32 cellular contexts compared by ENCODE assay signal in genomic region chr19:35086455-35086854, GRCh38. TPM values are rescaled to one million over a fixed set of nuclear protein-coding genes. Genes with fewer than 3 reads are reported as not detected.
DNase-seq lines count a peak whose midpoint lies in the region; ATAC-seq, FAIRE-seq and TF ChIP-seq lines count a peak whose summit lies in the region.
"Had no signal": no experiment of that assay in that cellular context is flagged by ENCODE, and none has a peak within 500 bp of the region (broad histone marks: within the 10 kb centered on the region; RNA-seq: fewer than 3 reads in every experiment).

No MANE protein-coding gene starts in this region.

- 32% methylated on average over 8 of the region's 8 CpGs for WGBS in K562 (ENCODE audit: insufficient coverage, low coverage, missing lambda C conversion rate)

- TF ChIP-seq CTCF in K562 (IDR thresholded peaks at IDR 0.05 in 2 of 3, conservative IDR thresholded peaks at IDR 0.05 in 1 of 3; ENCODE audit: insufficient read depth in 2 of 3, low read depth in 1 of 3, low read length in 3 of 3) (no peak), natural killer cell (IDR thresholded peaks at IDR 0.05) (no peak)

- H3K9ac ChIP-seq in K562 (ENCODE audit: insufficient read depth in 1 of 2, low read depth in 2 of 2, low read length in 2 of 2): no peak overlapping the region

- H4K20me1 ChIP-seq in K562 (replicated peaks; ENCODE audit: control insufficient read depth, insufficient read depth, low read length): no peaks in the 10 kb centered on the region

- no peaks in the 10 kb centered on the region for H3K9me3 Mint-ChIP-seq in natural killer cell
- H3K9me3 Mint-ChIP-seq: activated CD4-positive, alpha-beta T cell treated with anti-CD3 and anti-CD28 coated beads, Interleukin-2, amount 10 ng/mL, durations not matched to agents 24 days and 14 days; activated naive CD8-positive, alpha-beta T cell treated with anti-CD3 and anti-CD28 coated beads for 36 hours; CD14-positive monocyte had no signal

- H3K9me3 ChIP-seq in K562 (replicated peaks; ENCODE audit: control insufficient read depth, insufficient read depth, low read depth, low read length) (no peaks in the 10 kb centered on the region), SJCRH30 (replicated peaks) (no peaks in the 10 kb centered on the region)
- H3K9me3 ChIP-seq: colonic mucosa, left lung, psoas muscle, testis had no signal

- peaks cover 0 to 3% of the 10 kb centered on the region in 2 donors for H3K27me3 Mint-ChIP-seq in natural killer cell (ENCODE audit: low read depth in 2 of 2)

- peak overlapping the region; percentile 82 to 84 for H3K27ac Mint-ChIP-seq in natural killer cell
- H3K27ac Mint-ChIP-seq: activated CD4-positive, alpha-beta T cell treated with anti-CD3 and anti-CD28 coated beads, Interleukin-2, amount 10 ng/mL, durations not matched to agents 24 days and 14 days had no signal

- no peaks in the 10 kb centered on the region for H3K36me3 Mint-ChIP-seq in natural killer cell
- H3K36me3 Mint-ChIP-seq: activated naive CD8-positive, alpha-beta T cell treated with anti-CD3 and anti-CD28 coated beads for 36 hours; CD14-positive monocyte had no signal

- H3K36me3 ChIP-seq in K562 (ENCODE audit: control insufficient read depth, insufficient read depth, low read length) (no peaks in the 10 kb centered on the region), SJCRH30 (no peaks in the 10 kb centered on the region)
- H3K36me3 ChIP-seq: colonic mucosa, left lung had no signal

- ATAC-seq in K562: no peak
- ATAC-seq in natural killer cell: no peak
- ATAC-seq in stimulated activated naive CD8-positive, alpha-beta T cell treated with anti-CD3 and anti-CD28 coated beads, Interleukin-15, Interleukin-2, amounts not matched to agents 100 U/mL and 50 U/mL, for 24 hours: no peak
- ATAC-seq: left lung had no signal

- peak overlapping the region; percentile 77 for H3K4me3 Mint-ChIP-seq in natural killer cell
- H3K4me3 Mint-ChIP-seq: activated CD4-positive, alpha-beta T cell treated with anti-CD3 and anti-CD28 coated beads, Interleukin-2, amount 10 ng/mL, durations not matched to agents 24 days and 14 days; activated naive CD8-positive, alpha-beta T cell treated with anti-CD3 and anti-CD28 coated beads for 36 hours; CD14-positive monocyte; H9 had no signal

- H3K9me1 ChIP-seq in K562 (ENCODE audit: control insufficient read depth, insufficient read depth, low read length): no peaks in the 10 kb centered on the region

- CTCF ChIA-PET in K562 (lab: Yijun Ruan, JAX; ENCODE audit: low intra/inter-chr PET ratio): no interaction called here

- TF ChIP-seq POLR2A in K562 (conservative IDR thresholded peaks at IDR 0.05): no peak

- FAIRE-seq in K562 (lab: Jason Lieb, UNC): no peak
- FAIRE-seq: bronchial epithelial cell, D721Med, urothelium cell line had no signal

- TF ChIP-seq RAD21 in K562 (CRISPR knock-in tag; conservative IDR thresholded peaks at IDR 0.05 in 1 of 2, IDR thresholded peaks at IDR 0.05 in 1 of 2): no peak

- intact Hi-C loops in K562 (cut with micrococcal nuclease) (no loop called here), natural killer cell (cut with micrococcal nuclease) (no loop called here)

- peak overlapping the region; percentile 14; the same call in 1 of the 2 replicates for H2AFZ ChIP-seq in K562 (ENCODE audit: low read depth, low read length)

- no peaks in the 10 kb centered on the region for H3K79me2 ChIP-seq in K562 (ENCODE audit: control insufficient read depth, insufficient read depth, low read length)

- H3K4me1 ChIP-seq in K562 (replicated peaks in 1 of 2; ENCODE audit: control insufficient read depth in 2 of 2, insufficient read depth in 2 of 2, low read length in 2 of 2) (peaks cover 3 to 24% of the 10 kb centered on the region in 2 experiments; a peak in 3 of 5 replicates), SJCRH30 (peaks cover 9% of the 10 kb centered on the region; the same call in 1 of the 2 replicates)
- H3K4me1 ChIP-seq: colonic mucosa had no signal

- peaks cover 0 to 4% of the 10 kb centered on the region in 2 experiments; a peak in 1 of 5 replicates for H3K27me3 ChIP-seq in K562 (ENCODE audit: control insufficient read depth in 2 of 2, insufficient read depth in 2 of 2, low read length in 2 of 2)
- no peaks in the 10 kb centered on the region for H3K27me3 ChIP-seq in SJCRH30
- H3K27me3 ChIP-seq: colonic mucosa, testis had no signal

- in situ Hi-C loops in K562 (cut with MboI): no loop called here

- POLR2A ChIA-PET in K562 (lab: Yijun Ruan, JAX): interaction anchor here (1.0 to 1.4 kb wide), 3 partner anchors 12 to 231 kb away, joined by 3 to 5 read pairs (median 3); no protein-coding TSS in a partner anchor

- no peak overlapping the region for H3K4me2 ChIP-seq in K562 (ENCODE audit: insufficient read depth, low read length)

- no peak overlapping the region for H3K27ac ChIP-seq in K562 (ENCODE audit: extremely low read depth, low read depth, low read length)
- peak overlapping the region; percentile 46 for H3K27ac ChIP-seq in temporal lobe (ENCODE audit: low read depth, low read length)
- H3K27ac ChIP-seq in SJCRH30: no peak overlapping the region
- H3K27ac ChIP-seq: 22Rv1, colonic mucosa, left lung, psoas muscle, testis, VCaP had no signal

- no peak for TF ChIP-seq EP300 in K562 (IDR thresholded peaks at IDR 0.05; ENCODE audit: low read length)

- peaks cover 17 to 18% of the 10 kb centered on the region in 2 donors for H3K4me1 Mint-ChIP-seq in natural killer cell
- H3K4me1 Mint-ChIP-seq: activated CD4-positive, alpha-beta T cell treated with anti-CD3 and anti-CD28 coated beads, Interleukin-2, amount 10 ng/mL, durations not matched to agents 24 days and 14 days had no signal

- H3K4me3 ChIP-seq in K562: no peak overlapping the region
- H3K4me3 ChIP-seq in SJCRH30: no peak overlapping the region
- H3K4me3 ChIP-seq: colonic mucosa, left lung, psoas muscle, testis had no signal

- DNase-seq in DMS 273 (lab: John Stamatoyannopoulos, UW; ENCODE audit: unreplicated experiment) (peak; percentile 17), DMS 273 treated with DMSO at 0.1 percent for 48 hours (lab: John Stamatoyannopoulos, UW) (no peak), K562 (ENCODE audit: extremely low read depth in 1 of 4, low spot score in 3 of 4) (no peak), natural killer cell (no peak), SJCRH30 (no peak)
- DNase-seq in activated T-cell treated with anti-CD3 and anti-CD28 coated beads, Interleukin-2, amount 50 U/mL, for 1 hour: no peak
- no peak for DNase-seq in stimulated activated naive CD8-positive, alpha-beta T cell treated with anti-CD3 and anti-CD28 coated beads, Interleukin-15, Interleukin-2, amounts not matched to agents 100 U/mL and 50 U/mL, for 24 hours
- DNase-seq: activated CD4-positive, alpha-beta T cell treated with anti-CD3 and anti-CD28 coated beads, Interleukin-2, amount 10 ng/mL, durations not matched to agents 24 days and 14 days; activated effector memory CD4-positive, alpha-beta T cell treated with anti-CD3 and anti-CD28 coated beads, Interleukin-2, amount 50 U/mL, for 16 hours; activated naive CD8-positive, alpha-beta T cell treated with anti-CD3 and anti-CD28 coated beads for 36 hours; aorta; colonic mucosa; effector CD8-positive, alpha-beta T cell; glutamatergic neuron; H9; mesendoderm; NCI-H1694; SIG-M5; stimulated activated naive CD4-positive, alpha-beta T cell; T1000; testis had no signal

- no TSS peak for BruUV-seq in K562 (replicated peaks; lab: Mats Ljungman, UMichigan)

RNA-seq across cellular contexts. Expression of gene FXYD3, which starts 29.2 kb away (rescaled TPM):
- total RNA-seq in K562 (2011; cell fraction: chromatin; rRNA removed; ENCODE audit: low replicate concordance): not detected in 2 replicates
- not detected in 2 replicates for total RNA-seq in K562 (2011; cell fraction: nucleolus; rRNA removed)
- not detected in 2 replicates for total RNA-seq in K562 (2011; cell fraction: nucleoplasm; rRNA removed)
- total RNA-seq in K562 (2014; rRNA removed) (not detected in 2 replicates), K562 (2014; rRNA removed; fragmentation: Illumina TruSeq; extraction: Trizol) (not detected in 2 replicates), K562 (2015; rRNA removed; fragmentation: Illumina TruSeq; extraction: Trizol) (not detected in 2 replicates), K562 (2021) (0.24 and 0.60 TPM in 2 replicates), natural killer cell (not detected), temporal lobe (not detected)
- polyA plus RNA-seq in K562 (2011; rRNA removed) (not detected in 2 replicates), K562 (2014; fragmentation: Illumina TruSeq; extraction: Trizol) (not detected in 2 replicates), K562 (2014; fragmentation: Nextera tagmentation; extraction: Ambion mirVana) (not detected), K562 (2014; rRNA removed) (not detected in 2 replicates)
- polyA plus RNA-seq in K562 (2011; cell fraction: cytosol; rRNA removed): not detected in 2 replicates
- polyA plus RNA-seq in K562 (2011; cell fraction: nucleus; rRNA removed): not detected in 2 replicates
- 0.16 TPM in 1 of 2 replicates, not detected in the other for polyA plus RNA-seq in K562 (2012)
- not detected in 2 replicates for polyA minus RNA-seq in K562 (2011; rRNA and poly(A)+ RNA removed)
- polyA minus RNA-seq in K562 (2011; cell fraction: cytosol; rRNA and poly(A)+ RNA removed): not detected in 2 replicates
- polyA minus RNA-seq in K562 (2011; cell fraction: nucleus; rRNA and poly(A)+ RNA removed): not detected in 2 replicates
- total RNA-seq in SJCRH30 (2014; rRNA removed; shearing (Covaris generic)): not detected in 2 replicates
- total RNA-seq: activated CD4-positive, alpha-beta T cell treated with anti-CD3 and anti-CD28 coated beads, Interleukin-2, amount 10 ng/mL, durations not matched to agents 24 days and 14 days; activated CD8-positive, alpha-beta memory T cell treated with anti-CD3 and anti-CD28 coated beads for 36 hours; activated naive CD8-positive, alpha-beta T cell treated with anti-CD3 and anti-CD28 coated beads for 36 hours; epithelial cell of proximal tubule; psoas muscle had no signal
- polyA plus RNA-seq: CD14-positive monocyte had no signal

RNA-seq across cellular contexts. Expression of gene HPN, which starts 44.9 kb away (rescaled TPM):
- 0.30 and 0.74 TPM in 2 replicates for total RNA-seq in K562 (2011; cell fraction: chromatin; rRNA removed; ENCODE audit: low replicate concordance)
- total RNA-seq in K562 (2011; cell fraction: nucleolus; rRNA removed): 0.26 and 0.67 TPM in 2 replicates
- total RNA-seq in K562 (2011; cell fraction: nucleoplasm; rRNA removed): 0.59 and 0.99 TPM in 2 replicates
- not detected in 2 replicates for total RNA-seq in K562 (2014; rRNA removed)
- not detected in 2 replicates for total RNA-seq in K562 (2014; rRNA removed; fragmentation: Illumina TruSeq; extraction: Trizol)
- total RNA-seq in K562 (2015; rRNA removed; fragmentation: Illumina TruSeq; extraction: Trizol): 0.15 TPM in 1 of 2 replicates, not detected in the other
- total RNA-seq in K562 (2021): 0.20 and 0.36 TPM in 2 replicates
- 0.10 and 0.11 TPM in 2 replicates for polyA plus RNA-seq in K562 (2011; rRNA removed)
- polyA plus RNA-seq in K562 (2011; cell fraction: cytosol; rRNA removed): 0.09 and 0.12 TPM in 2 replicates
- polyA plus RNA-seq in K562 (2011; cell fraction: nucleus; rRNA removed): 0.63 and 1.3 TPM in 2 replicates
- 0.10 and 1.7 TPM in 2 replicates for polyA plus RNA-seq in K562 (2012)
- not detected in 2 replicates for polyA plus RNA-seq in K562 (2014; fragmentation: Illumina TruSeq; extraction: Trizol)
- polyA plus RNA-seq in K562 (2014; fragmentation: Nextera tagmentation; extraction: Ambion mirVana): not detected
- not detected in 2 replicates for polyA plus RNA-seq in K562 (2014; rRNA removed)
- not detected in 2 replicates for polyA minus RNA-seq in K562 (2011; rRNA and poly(A)+ RNA removed)
- polyA minus RNA-seq in K562 (2011; cell fraction: cytosol; rRNA and poly(A)+ RNA removed): not detected in 2 replicates
- polyA minus RNA-seq in K562 (2011; cell fraction: nucleus; rRNA and poly(A)+ RNA removed): 0.27 and 0.56 TPM in 2 replicates
- total RNA-seq in natural killer cell: not detected
- total RNA-seq in temporal lobe: not detected
- not detected in 2 replicates for total RNA-seq in SJCRH30 (2014; rRNA removed; shearing (Covaris generic))
- total RNA-seq: activated CD8-positive, alpha-beta memory T cell treated with anti-CD3 and anti-CD28 coated beads for 36 hours; bronchial epithelial cell had no signal
- polyA plus RNA-seq: aorta, CD14-positive monocyte had no signal

RNA-seq across cellular contexts. Expression of gene LGI4, which starts 48.4 kb away (rescaled TPM):
- 1.9 TPM in 2 replicates for total RNA-seq in K562 (2011; cell fraction: chromatin; rRNA removed; ENCODE audit: low replicate concordance)
- 0.67 and 0.92 TPM in 2 replicates for total RNA-seq in K562 (2011; cell fraction: nucleolus; rRNA removed)
- total RNA-seq in K562 (2011; cell fraction: nucleoplasm; rRNA removed): 0.88 and 0.92 TPM in 2 replicates
- total RNA-seq in K562 (2014; rRNA removed) (0.14 TPM in 1 of 2 replicates, not detected in the other), K562 (2014; rRNA removed; fragmentation: Illumina TruSeq; extraction: Trizol) (not detected in 2 replicates), K562 (2015; rRNA removed; fragmentation: Illumina TruSeq; extraction: Trizol) (not detected in 2 replicates), K562 (2021) (0.24 TPM in 1 of 2 replicates, not detected in the other), natural killer cell (under 1 TPM in 2 of 3 donors, not detected in 1; 0.49 to 0.72 TPM), temporal lobe (5.2 TPM)
- polyA plus RNA-seq in K562 (2011; rRNA removed) (0.29 and 0.73 TPM in 2 replicates), K562 (2014; fragmentation: Illumina TruSeq; extraction: Trizol) (0.30 and 0.33 TPM in 2 replicates), K562 (2014; fragmentation: Nextera tagmentation; extraction: Ambion mirVana) (not detected), K562 (2014; rRNA removed) (0.21 and 1.1 TPM in 2 replicates)
- polyA plus RNA-seq in K562 (2011; cell fraction: cytosol; rRNA removed): 0.16 and 0.37 TPM in 2 replicates
- 3.1 and 4.6 TPM in 2 replicates for polyA plus RNA-seq in K562 (2011; cell fraction: nucleus; rRNA removed)
- polyA plus RNA-seq in K562 (2012): 0.35 and 1.6 TPM in 2 replicates
- not detected in 2 replicates for polyA minus RNA-seq in K562 (2011; rRNA and poly(A)+ RNA removed)
- not detected in 2 replicates for polyA minus RNA-seq in K562 (2011; cell fraction: cytosol; rRNA and poly(A)+ RNA removed)
- polyA minus RNA-seq in K562 (2011; cell fraction: nucleus; rRNA and poly(A)+ RNA removed): 0.54 TPM in 1 of 2 replicates, not detected in the other
- total RNA-seq in SJCRH30 (2014; rRNA removed; shearing (Covaris generic)): not detected in 2 replicates
- total RNA-seq: activated CD8-positive, alpha-beta memory T cell treated with anti-CD3 and anti-CD28 coated beads for 36 hours; activated naive CD8-positive, alpha-beta T cell treated with anti-CD3 and anti-CD28 coated beads for 36 hours; bronchial epithelial cell; epithelial cell of proximal tubule had no signal
- polyA plus RNA-seq: CD14-positive monocyte had no signal

RNA-seq across cellular contexts. Expression of gene FXYD1, which starts 52.2 kb away (rescaled TPM):
- total RNA-seq in K562 (2011; cell fraction: chromatin; rRNA removed; ENCODE audit: low replicate concordance): 0.67 TPM in 1 of 2 replicates, not detected in the other
- total RNA-seq in K562 (2011; cell fraction: nucleolus; rRNA removed): 0.50 TPM in 1 of 2 replicates, not detected in the other
- not detected in 2 replicates for total RNA-seq in K562 (2011; cell fraction: nucleoplasm; rRNA removed)
- 2.3 and 2.4 TPM in 2 replicates for total RNA-seq in K562 (2014; rRNA removed)
- not detected in 2 replicates for total RNA-seq in K562 (2014; rRNA removed; fragmentation: Illumina TruSeq; extraction: Trizol)
- total RNA-seq in K562 (2015; rRNA removed; fragmentation: Illumina TruSeq; extraction: Trizol): 0.60 and 1.3 TPM in 2 replicates
- 1.7 and 2.7 TPM in 2 replicates for total RNA-seq in K562 (2021)
- 0.40 and 0.66 TPM in 2 replicates for polyA plus RNA-seq in K562 (2011; rRNA removed)
- 0.16 TPM in 1 of 2 replicates, not detected in the other for polyA plus RNA-seq in K562 (2011; cell fraction: cytosol; rRNA removed)
- 0.49 and 2.1 TPM in 2 replicates for polyA plus RNA-seq in K562 (2011; cell fraction: nucleus; rRNA removed)
- 2.1 and 4.4 TPM in 2 replicates for polyA plus RNA-seq in K562 (2012)
- 0.71 and 2.1 TPM in 2 replicates for polyA plus RNA-seq in K562 (2014; fragmentation: Illumina TruSeq; extraction: Trizol)
- not detected for polyA plus RNA-seq in K562 (2014; fragmentation: Nextera tagmentation; extraction: Ambion mirVana)
- 2.4 and 3.2 TPM in 2 replicates for polyA plus RNA-seq in K562 (2014; rRNA removed)
- not detected in 2 replicates for polyA minus RNA-seq in K562 (2011; rRNA and poly(A)+ RNA removed)
- not detected in 2 replicates for polyA minus RNA-seq in K562 (2011; cell fraction: cytosol; rRNA and poly(A)+ RNA removed)
- polyA minus RNA-seq in K562 (2011; cell fraction: nucleus; rRNA and poly(A)+ RNA removed): 0.67 TPM in 1 of 2 replicates, not detected in the other
- not detected for total RNA-seq in natural killer cell
- total RNA-seq in temporal lobe: 0.74 TPM
- not detected in 2 replicates for total RNA-seq in SJCRH30 (2014; rRNA removed; shearing (Covaris generic))
- total RNA-seq: activated CD8-positive, alpha-beta memory T cell treated with anti-CD3 and anti-CD28 coated beads for 36 hours; bronchial epithelial cell; epithelial cell of proximal tubule had no signal

RNA-seq across cellular contexts. Expression of gene SCN1B, which starts 56.2 kb away (rescaled TPM):
- 6.3 and 14.6 TPM in 2 replicates for total RNA-seq in K562 (2011; cell fraction: chromatin; rRNA removed; ENCODE audit: low replicate concordance)
- 7.7 and 7.9 TPM in 2 replicates for total RNA-seq in K562 (2011; cell fraction: nucleolus; rRNA removed)
- total RNA-seq in K562 (2011; cell fraction: nucleoplasm; rRNA removed): 8.3 and 13.4 TPM in 2 replicates
- total RNA-seq in K562 (2014; rRNA removed) (0.91 and 1.6 TPM in 2 replicates), K562 (2014; rRNA removed; fragmentation: Illumina TruSeq; extraction: Trizol) (0.51 and 0.80 TPM in 2 replicates), K562 (2015; rRNA removed; fragmentation: Illumina TruSeq; extraction: Trizol) (0.91 and 1.2 TPM in 2 replicates), K562 (2021) (1.8 TPM in 2 replicates), natural killer cell (1 to 10 TPM in 2 of 3 donors, under 1 TPM in 1; 0.94 to 1.5 (median 1.1) TPM), temporal lobe (0.49 TPM)
- polyA plus RNA-seq in K562 (2011; rRNA removed) (2.5 and 4.2 TPM in 2 replicates), K562 (2014; fragmentation: Illumina TruSeq; extraction: Trizol) (0.79 and 1.0 TPM in 2 replicates), K562 (2014; fragmentation: Nextera tagmentation; extraction: Ambion mirVana) (under 1 TPM; 0.03 to 0.06 TPM), K562 (2014; rRNA removed) (1.2 and 2.1 TPM in 2 replicates)
- polyA plus RNA-seq in K562 (2011; cell fraction: cytosol; rRNA removed): 2.3 and 2.6 TPM in 2 replicates
- 9.1 and 10.0 TPM in 2 replicates for polyA plus RNA-seq in K562 (2011; cell fraction: nucleus; rRNA removed)
- 1.4 and 3.7 TPM in 2 replicates for polyA plus RNA-seq in K562 (2012)
- polyA minus RNA-seq in K562 (2011; rRNA and poly(A)+ RNA removed): 1.1 and 2.6 TPM in 2 replicates
- 1.2 and 1.5 TPM in 2 replicates for polyA minus RNA-seq in K562 (2011; cell fraction: cytosol; rRNA and poly(A)+ RNA removed)
- polyA minus RNA-seq in K562 (2011; cell fraction: nucleus; rRNA and poly(A)+ RNA removed): 1.6 and 2.2 TPM in 2 replicates
- total RNA-seq in SJCRH30 (2014; rRNA removed; shearing (Covaris generic)): 1.2 and 2.3 TPM in 2 replicates
